8 cellular contexts compared by ENCODE assay signal in genomic region chr7:151632750-151633515, GRCh38.
DNase-seq lines count a peak whose midpoint lies in the region; ATAC-seq and TF ChIP-seq lines count a peak whose summit lies in the region.

No MANE protein-coding gene starts in this region.

- H3K4me3 ChIP-seq in right atrium auricular region: peak overlapping the region; percentile 49 to 65

- H3K4me1 Mint-ChIP-seq in activated naive CD8-positive, alpha-beta T cell treated with anti-CD3 and anti-CD28 coated beads, Interleukin-2, amount 10 ng/mL, durations not matched to agents 7 days and 5 days: peaks cover 17% of the 10 kb centered on the region

- intact Hi-C loops in sciatic nerve (cut with DNase I): no loop called here

- H3K4me3 Mint-ChIP-seq in activated naive CD8-positive, alpha-beta T cell treated with anti-CD3 and anti-CD28 coated beads, Interleukin-2, amount 10 ng/mL, durations not matched to agents 7 days and 5 days: peak overlapping the region; percentile 93

- peaks cover 2% of the 10 kb centered on the region for H3K36me3 Mint-ChIP-seq in activated naive CD8-positive, alpha-beta T cell treated with anti-CD3 and anti-CD28 coated beads, Interleukin-2, amount 10 ng/mL, durations not matched to agents 7 days and 5 days

- ATAC-seq in GM18867 (IDR thresholded peaks at IDR 0.05; ENCODE audit: unreplicated experiment): peak; percentile 57
- peak; percentile 61 for ATAC-seq in HG02973 (IDR thresholded peaks at IDR 0.05; ENCODE audit: unreplicated experiment)
- ATAC-seq in activated naive CD8-positive, alpha-beta T cell treated with anti-CD3 and anti-CD28 coated beads, Interleukin-2, amount 10 ng/mL, durations not matched to agents 7 days and 5 days (ENCODE audit: low read depth): peak; percentile 55
- ATAC-seq in sciatic nerve: peak; percentile 65

- no peaks in the 10 kb centered on the region for H3K27me3 Mint-ChIP-seq in activated naive CD8-positive, alpha-beta T cell treated with anti-CD3 and anti-CD28 coated beads, Interleukin-2, amount 10 ng/mL, durations not matched to agents 7 days and 5 days

- peak overlapping the region; percentile 97 for H3K27ac Mint-ChIP-seq in activated naive CD8-positive, alpha-beta T cell treated with anti-CD3 and anti-CD28 coated beads, Interleukin-2, amount 10 ng/mL, durations not matched to agents 7 days and 5 days

- POLR2A ChIA-PET in activated naive CD8-positive, alpha-beta T cell treated with anti-CD3 and anti-CD28 coated beads, Interleukin-2, amount 10 ng/mL, durations not matched to agents 7 days and 5 days (lab: Charles Lee): interaction anchor here (0.6 to 4.0 kb wide), 22 partner anchors 9 to 1128 kb away, joined by 3 to 31 read pairs (median 4); partner anchors contain the start of genes NUB1 and RHEB

- H3K9me3 Mint-ChIP-seq in activated naive CD8-positive, alpha-beta T cell treated with anti-CD3 and anti-CD28 coated beads, Interleukin-2, amount 10 ng/mL, durations not matched to agents 7 days and 5 days: peaks cover 4% of the 10 kb centered on the region

- H3K36me3 ChIP-seq in right atrium auricular region: peaks cover 1% of the 10 kb centered on the region

- DNase-seq in SIG-M5 treated with dmso at 0.1 percent for 504 hours (lab: John Stamatoyannopoulos, UW; ENCODE audit: unreplicated experiment): peak; percentile 96
- DNase-seq in activated naive CD8-positive, alpha-beta T cell treated with anti-CD3 and anti-CD28 coated beads, Interleukin-2, amount 10 ng/mL, durations not matched to agents 7 days and 5 days: peak; percentile 75
- DNase-seq in right atrium auricular region (ENCODE audit: low spot score): peak; percentile 66
- peak; percentile 73 for DNase-seq in sciatic nerve (ENCODE audit: low spot score)
- no peak for DNase-seq in T1000 (lab: John Stamatoyannopoulos, UW)
- no peak for DNase-seq in H4 (ENCODE audit: low spot score)

- no peak for TF ChIP-seq CTCF in right atrium auricular region (IDR thresholded peaks at IDR 0.05)

- H3K27ac ChIP-seq in right atrium auricular region: peak overlapping the region; percentile 88 to 92

- H3K27me3 ChIP-seq in right atrium auricular region: no peaks in the 10 kb centered on the region

- no peaks in the 10 kb centered on the region for H3K9me3 ChIP-seq in right atrium auricular region

- peaks cover 0 to 43% of the 10 kb centered on the region in 2 donors for H3K4me1 ChIP-seq in right atrium auricular region

Comparison
In these comparisons a context has a peak if more than half of its experiments do, and no peak if none do; other contexts are left out.
1. DNase-seq: peak in SIG-M5 treated with dmso at 0.1 percent for 504 hours (single experiment), activated naive CD8-positive, alpha-beta T cell treated with anti-CD3 and anti-CD28 coated beads, Interleukin-2, amount 10 ng/mL, durations not matched to agents 7 days and 5 days (single experiment), right atrium auricular region (single experiment) and sciatic nerve (single experiment); none in T1000 (single experiment) and H4 (single experiment).
2. Peak in every context shown above with its lines, with median percentiles within 50 percentile points of each other: ATAC-seq.